28 cellular contexts compared by ENCODE assay signal in genomic region chr5:103295424-103295823, GRCh38.
"Had no signal": no experiment of that assay in that cellular context is flagged by ENCODE, and none has a peak within 500 bp of the region (broad histone marks: within the 10 kb centered on the region; RNA-seq: fewer than 3 reads in every experiment).

No MANE protein-coding gene starts in this region.

- H3K27ac ChIP-seq: stomach, suprapubic skin, testis, thoracic aorta, thyroid gland, tibial artery, tibial nerve, transverse colon, upper lobe of left lung, upper lobe of right lung, uterus, vagina had no signal

- H3K27ac Mint-ChIP-seq: stimulated activated effector memory CD8-positive, alpha-beta T cell treated with anti-CD3 and anti-CD28 coated beads, Interleukin-12 subunit alpha, Interleukin-12 subunit beta, amount 100 ng/mL, for 72 hours; stimulated activated memory B cell treated with anti-CD40 and anti-IgM and Interleukin-4, amounts not matched to agents 10 μg/mL and 1 μg/mL and 100 μg/mL, for 72 hours; stimulated activated naive B cell treated with anti-CD40 and anti-IgM and Interleukin-4, amounts not matched to agents 10 μg/mL and 1 μg/mL and 100 μg/mL, for 72 hours; stimulated activated naive CD8-positive, alpha-beta T cell treated with anti-CD3 and anti-CD28 coated beads, Interleukin-15, Interleukin-2, amounts not matched to agents 100 ng/mL and 50 ng/mL, for 24 hours; type B pancreatic cell had no signal

- H3K9me3 Mint-ChIP-seq: stimulated activated effector memory CD8-positive, alpha-beta T cell treated with anti-CD3 and anti-CD28 coated beads, Interleukin-12 subunit alpha, Interleukin-12 subunit beta, amount 100 ng/mL, for 72 hours; stimulated activated memory B cell treated with anti-CD40 and anti-IgM and Interleukin-4, amounts not matched to agents 10 μg/mL and 1 μg/mL and 100 μg/mL, for 72 hours; stimulated activated naive B cell treated with anti-CD40 and anti-IgM and Interleukin-4, amounts not matched to agents 10 μg/mL and 1 μg/mL and 100 μg/mL, for 72 hours; stimulated activated naive CD8-positive, alpha-beta T cell treated with anti-CD3 and anti-CD28 coated beads, Interleukin-15, amount 100 ng/mL, for 72 hours; stimulated activated naive CD8-positive, alpha-beta T cell treated with anti-CD3 and anti-CD28 coated beads, Interleukin-15, Interleukin-2, amounts not matched to agents 100 ng/mL and 50 ng/mL, for 24 hours; type B pancreatic cell had no signal

- DNase-seq: stimulated activated CD4-positive, alpha-beta T cell treated with anti-CD3 and anti-CD28 coated beads, Interleukin-2, amount 100 ng/mL, for 48 hours; stimulated activated CD4-positive, alpha-beta T cell treated with anti-CD3 and anti-CD28 coated beads, Interleukin-4, amount 100 ng/mL, for 1 hour; stimulated activated CD4-positive, alpha-beta T cell treated with anti-CD3 and anti-CD28 coated beads, Interleukin-4, amount 100 ng/mL, for 24 hours; stimulated activated CD4-positive, alpha-beta T cell treated with anti-CD3 and anti-CD28 coated beads, Interleukin-4, amount 100 ng/mL, for 4 hours; stimulated activated CD8-positive, alpha-beta memory T cell treated with anti-CD3 and anti-CD28 coated beads, Interleukin-4, amount 100 ng/mL, for 48 hours; stimulated activated naive B cell treated with anti-CD40 and anti-IgM and Interleukin-4, amounts not matched to agents 10 μg/mL and 1 μg/mL and 100 μg/mL, for 72 hours; stimulated activated naive CD4-positive, alpha-beta T cell; stimulated activated naive CD4-positive, alpha-beta T cell treated with Interleukin-2 at 50 U/mL for 16 hours; stimulated activated naive CD8-positive, alpha-beta T cell treated with anti-CD3 and anti-CD28 coated beads, Interleukin-15, amount 100 ng/mL, for 72 hours; stimulated activated naive CD8-positive, alpha-beta T cell treated with anti-CD3 and anti-CD28 coated beads, Interleukin-15, Interleukin-2, amounts not matched to agents 100 U/mL and 50 U/mL, for 24 hours; stomach; substantia nigra; testis; thyroid gland; tibial artery; transverse colon; trophoblast cell; upper lobe of left lung; upper lobe of right lung; uterus had no signal

- H3K36me3 Mint-ChIP-seq: stimulated activated effector memory CD8-positive, alpha-beta T cell treated with anti-CD3 and anti-CD28 coated beads, Interleukin-12 subunit alpha, Interleukin-12 subunit beta, amount 100 ng/mL, for 72 hours; stimulated activated memory B cell treated with anti-CD40 and anti-IgM and Interleukin-4, amounts not matched to agents 10 μg/mL and 1 μg/mL and 100 μg/mL, for 72 hours; stimulated activated naive B cell treated with anti-CD40 and anti-IgM and Interleukin-4, amounts not matched to agents 10 μg/mL and 1 μg/mL and 100 μg/mL, for 72 hours; type B pancreatic cell had no signal

- H3K4me3 Mint-ChIP-seq: stimulated activated effector memory CD8-positive, alpha-beta T cell treated with anti-CD3 and anti-CD28 coated beads, Interleukin-12 subunit alpha, Interleukin-12 subunit beta, amount 100 ng/mL, for 72 hours; stimulated activated memory B cell treated with anti-CD40 and anti-IgM and Interleukin-4, amounts not matched to agents 10 μg/mL and 1 μg/mL and 100 μg/mL, for 72 hours; stimulated activated naive B cell treated with anti-CD40 and anti-IgM and Interleukin-4, amounts not matched to agents 10 μg/mL and 1 μg/mL and 100 μg/mL, for 72 hours; stimulated activated naive CD8-positive, alpha-beta T cell treated with anti-CD3 and anti-CD28 coated beads, Interleukin-15, amount 100 ng/mL, for 72 hours; stimulated activated naive CD8-positive, alpha-beta T cell treated with anti-CD3 and anti-CD28 coated beads, Interleukin-15, Interleukin-2, amounts not matched to agents 100 ng/mL and 50 ng/mL, for 24 hours; type B pancreatic cell had no signal

- H3K27me3 Mint-ChIP-seq: stimulated activated memory B cell treated with anti-CD40 and anti-IgM and Interleukin-4, amounts not matched to agents 10 μg/mL and 1 μg/mL and 100 μg/mL, for 72 hours; stimulated activated naive B cell treated with anti-CD40 and anti-IgM and Interleukin-4, amounts not matched to agents 10 μg/mL and 1 μg/mL and 100 μg/mL, for 72 hours; stimulated activated naive CD8-positive, alpha-beta T cell treated with anti-CD3 and anti-CD28 coated beads, Interleukin-15, amount 100 ng/mL, for 72 hours; type B pancreatic cell had no signal

- H3K4me3 ChIP-seq: stomach, suprapubic skin, testis, thoracic aorta, thyroid gland, tibial artery, tibial nerve, transverse colon, upper lobe of left lung, upper lobe of right lung, uterus, vagina had no signal

- ATAC-seq: stimulated activated effector memory CD8-positive, alpha-beta T cell treated with anti-CD3 and anti-CD28 coated beads, Interleukin-12 subunit alpha, Interleukin-12 subunit beta, amount 100 ng/mL, for 72 hours; stimulated activated memory B cell treated with anti-CD40 and anti-IgM and Interleukin-4, amounts not matched to agents 10 μg/mL and 1 μg/mL and 100 μg/mL, for 72 hours; stimulated activated naive B cell treated with anti-CD40 and anti-IgM and Interleukin-4, amounts not matched to agents 10 μg/mL and 1 μg/mL and 100 μg/mL, for 72 hours; stimulated activated naive CD8-positive, alpha-beta T cell treated with anti-CD3 and anti-CD28 coated beads, Interleukin-15, amount 100 ng/mL, for 72 hours; stimulated activated naive CD8-positive, alpha-beta T cell treated with anti-CD3 and anti-CD28 coated beads, Interleukin-15, Interleukin-2, amounts not matched to agents 100 U/mL and 50 U/mL, for 24 hours; upper lobe of right lung had no signal

- H3K27me3 ChIP-seq: stomach, suprapubic skin, testis, thyroid gland, tibial artery, tibial nerve, transverse colon, upper lobe of left lung, upper lobe of right lung, uterus, vagina had no signal

- H3K4me1 Mint-ChIP-seq: stimulated activated effector memory CD8-positive, alpha-beta T cell treated with anti-CD3 and anti-CD28 coated beads, Interleukin-12 subunit alpha, Interleukin-12 subunit beta, amount 100 ng/mL, for 72 hours; stimulated activated memory B cell treated with anti-CD40 and anti-IgM and Interleukin-4, amounts not matched to agents 10 μg/mL and 1 μg/mL and 100 μg/mL, for 72 hours; stimulated activated naive B cell treated with anti-CD40 and anti-IgM and Interleukin-4, amounts not matched to agents 10 μg/mL and 1 μg/mL and 100 μg/mL, for 72 hours; stimulated activated naive CD8-positive, alpha-beta T cell treated with anti-CD3 and anti-CD28 coated beads, Interleukin-15, amount 100 ng/mL, for 72 hours had no signal
